In the genomic region with DNA sequence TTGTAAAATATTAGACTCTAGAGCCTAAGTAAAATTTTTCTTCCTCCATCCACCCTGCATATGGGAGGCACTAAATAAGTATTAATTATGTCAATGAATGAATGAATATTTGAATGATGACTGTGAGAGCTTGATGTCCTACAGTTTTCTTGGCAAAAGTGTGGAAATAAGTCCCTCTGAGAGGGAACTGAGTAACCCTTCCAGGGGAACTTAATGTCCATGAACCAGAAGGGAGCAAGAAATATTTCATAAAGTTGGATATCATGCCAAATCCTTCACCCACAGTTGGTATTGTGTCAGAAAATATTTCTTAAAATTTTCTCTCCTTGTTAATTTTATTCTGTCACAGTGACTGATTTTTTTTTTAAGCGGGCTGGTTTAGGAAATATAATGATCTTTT, we compare ENCODE assay signal across 15 cellular contexts.
"Had no signal": no experiment of that assay in that cellular context is flagged by ENCODE, and none has a peak within 500 bp of the region (broad histone marks: within the 10 kb centered on the region; RNA-seq: fewer than 3 reads in every experiment).

No MANE protein-coding gene starts in this region.

- H3K4me3 ChIP-seq: cardiac muscle cell, upper lobe of left lung had no signal

- H3K27ac ChIP-seq: cardiac muscle cell, foreskin keratinocyte, upper lobe of left lung had no signal

- H3K4me1 ChIP-seq: foreskin keratinocyte had no signal

- H3K4me1 Mint-ChIP-seq: nephron progenitor cell had no signal

- DNase-seq: activated naive CD4-positive, alpha-beta T cell; foreskin keratinocyte; kidney glomerular epithelial cell; mesendoderm; nephron progenitor cell; occipital lobe; substantia nigra; SW 1271; upper lobe of left lung had no signal

- H3K9me3 ChIP-seq: upper lobe of left lung had no signal

- H3K4me3 Mint-ChIP-seq: nephron progenitor cell; stimulated activated memory B cell treated with anti-CD40 and anti-IgM and Interleukin-4, amounts not matched to agents 10 μg/mL and 1 μg/mL and 100 μg/mL, for 72 hours; T-helper 2 cell treated with Interferon-gamma antibody and Interleukin-4, amounts not matched to agents 5 μg/mL and 100 μg/mL, for 36 hours had no signal

- H3K9me3 Mint-ChIP-seq: nephron progenitor cell; stimulated activated memory B cell treated with anti-CD40 and anti-IgM and Interleukin-4, amounts not matched to agents 10 μg/mL and 1 μg/mL and 100 μg/mL, for 72 hours; T-helper 2 cell treated with Interferon-gamma antibody and Interleukin-4, amounts not matched to agents 5 μg/mL and 100 μg/mL, for 36 hours had no signal

- H3K27ac Mint-ChIP-seq: nephron progenitor cell; progenitor cell of endocrine pancreas; stimulated activated memory B cell treated with anti-CD40 and anti-IgM and Interleukin-4, amounts not matched to agents 10 μg/mL and 1 μg/mL and 100 μg/mL, for 72 hours; T-helper 2 cell treated with Interferon-gamma antibody and Interleukin-4, amounts not matched to agents 5 μg/mL and 100 μg/mL, for 36 hours had no signal

- H3K27me3 ChIP-seq: cardiac muscle cell, foreskin keratinocyte, upper lobe of left lung had no signal

- ATAC-seq: activated CD4-positive, CD25-positive, alpha-beta regulatory T cell treated with anti-CD3 and anti-CD28 coated beads, Interleukin-2, amount 50 U/mL, for 24 hours; esophagus mucosa; foreskin keratinocyte; stimulated activated memory B cell treated with anti-CD40 and anti-IgM and Interleukin-4, amounts not matched to agents 10 μg/mL and 1 μg/mL and 100 μg/mL, for 72 hours had no signal
